Comparison of ENCODE assay signal across 12 cellular contexts in genomic region chr1:205455581-205456382, GRCh38. TPM values are rescaled to one million over a fixed set of nuclear protein-coding genes. Genes with fewer than 3 reads are reported as not detected.
A peak's percentile ranks its signal among the peaks of the same experiment; 100 is the strongest.
DNase-seq lines count a peak whose midpoint lies in the region; ATAC-seq, FAIRE-seq and TF ChIP-seq lines count a peak whose summit lies in the region.
"Had no signal": no experiment of that assay in that cellular context is flagged by ENCODE, and none has a peak within 500 bp of the region (broad histone marks: within the 10 kb centered on the region; RNA-seq: fewer than 3 reads in every experiment).

Gene BLACAT1 (minus strand): TSS chr1:205456045.

- H3K9me3 ChIP-seq in A549 = no peaks in the 10 kb centered on the region
- no peaks in the 10 kb centered on the region for H3K9me3 ChIP-seq in astrocyte (ENCODE audit: insufficient read depth, low read depth, low read length)

- no peak within 1 kb of the TSS for H3K27ac ChIP-seq in A549
- H3K27ac ChIP-seq in astrocyte (ENCODE audit: low read depth, low read length) = no peak within 1 kb of the TSS

- H3K36me3 Mint-ChIP-seq in astrocyte (ENCODE audit: low read depth, unreplicated experiment) (no peaks in the 10 kb centered on the region), mesothelial cell of epicardium (no peaks in the 10 kb centered on the region)

- FAIRE-seq in A549 (lab: Jason Lieb, UNC) (no peak), astrocyte (lab: Jason Lieb, UNC) (no peak)
- FAIRE-seq: islet of Langerhans, TTC549 had no signal

- no peak for TF ChIP-seq EP300 in A549 (IDR thresholded peaks at IDR 0.05)

- H3K4me1 Mint-ChIP-seq in astrocyte (ENCODE audit: low read depth, unreplicated experiment) (peaks cover 13% of the 10 kb centered on the region), mesothelial cell of epicardium (peaks cover 30% of the 10 kb centered on the region)

- no peak within 1 kb of the TSS for H3K9ac ChIP-seq in astrocyte (ENCODE audit: low read length)

- POLR2A ChIA-PET in A549 (lab: Yijun Ruan, JAX) = no interaction called here

- 36% methylated on average over 39 of the region's 53 CpGs for WGBS in A549 (ENCODE audit: missing lambda C conversion rate)

- ATAC-seq in A549 = no peak
- ATAC-seq in HG03378 (IDR thresholded peaks at IDR 0.05; ENCODE audit: unreplicated experiment) = no peak

- H3K27me3 ChIP-seq in astrocyte (ENCODE audit: insufficient read depth, low read length) = peaks cover 65% of the 10 kb centered on the region

- H3K9me3 Mint-ChIP-seq in astrocyte (ENCODE audit: unreplicated experiment) (no peaks in the 10 kb centered on the region), mesothelial cell of epicardium (no peaks in the 10 kb centered on the region)

- H3K79me2 ChIP-seq in astrocyte (ENCODE audit: insufficient read depth, low read length) = no peaks in the 10 kb centered on the region

- H3K27me3 Mint-ChIP-seq in astrocyte (ENCODE audit: low read depth, unreplicated experiment) (peaks cover 57% of the 10 kb centered on the region), mesothelial cell of epicardium (ENCODE audit: low read depth) (peaks cover 87% of the 10 kb centered on the region)

- peak within 1 kb of the TSS; percentile 90 for H3K4me2 ChIP-seq in A549
- peak within 1 kb of the TSS; percentile 50 for H3K4me2 ChIP-seq in astrocyte (ENCODE audit: low read length)

- peaks cover 4% of the 10 kb centered on the region for H4K20me1 ChIP-seq in astrocyte (ENCODE audit: insufficient read depth, low read length)

- DNase-seq in A549 (ENCODE audit: low read depth in 1 of 2, low spot score in 1 of 2) (no peak), ELF-1 (ENCODE audit: low read depth, low spot score) (peak; percentile 67), astrocyte (ENCODE audit: low read depth) (no peak), mesothelial cell of epicardium (ENCODE audit: low spot score in 2 of 2, unreplicated experiment in 2 of 2) (no peak), NAMALWA (ENCODE audit: low spot score) (no peak), NOMO-1 treated with DMSO at 0.1 percent for 48 hours (lab: John Stamatoyannopoulos, UW; ENCODE audit: unreplicated experiment) (no peak), LoVo (ENCODE audit: low spot score) (no peak)
- DNase-seq: GF-D8, NCI-H2081 treated with DMSO at 0.1 percent for 48 hours had no signal

- H3K4me1 ChIP-seq in A549 (peaks cover 15% of the 10 kb centered on the region), astrocyte (ENCODE audit: insufficient read depth, low read length) (peaks cover 2% of the 10 kb centered on the region)

- H2AFZ ChIP-seq in astrocyte (ENCODE audit: low read depth, low read length) = peak within 1 kb of the TSS; percentile 18

- H3K4me3 Mint-ChIP-seq in astrocyte (ENCODE audit: unreplicated experiment) (peak within 1 kb of the TSS; percentile 80), mesothelial cell of epicardium (peak within 1 kb of the TSS; percentile 63)

- TF ChIP-seq POLR2A in A549 (IDR thresholded peaks at IDR 0.05; ENCODE audit: low read length) = no peak

- CTCF ChIA-PET in A549 (lab: Yijun Ruan, JAX) = interaction anchor here (0.8 to 9.6 kb wide), 8 partner anchors 15 to 480 kb away, joined by 3 to 63 read pairs (median 9); no protein-coding TSS in a partner anchor

- H3K4me3 ChIP-seq in A549 (peak within 1 kb of the TSS; percentile 45), astrocyte (ENCODE audit: insufficient read depth, low read depth, low read length) (no peak within 1 kb of the TSS)

- TF ChIP-seq CTCF in A549 (IDR thresholded peaks at IDR 0.05) (no peak), astrocyte (IDR thresholded peaks at IDR 0.05; ENCODE audit: insufficient read depth, low read depth, low read length) (no peak), mesothelial cell of epicardium (IDR thresholded peaks at IDR 0.05; ENCODE audit: unreplicated experiment) (no peak)

- TF ChIP-seq RAD21 in A549 (conservative IDR thresholded peaks at IDR 0.05 in 1 of 2, IDR thresholded peaks at IDR 0.05 in 1 of 2) = no peak

- H3K27ac Mint-ChIP-seq in astrocyte (ENCODE audit: unreplicated experiment) (peak within 1 kb of the TSS; percentile 68), mesothelial cell of epicardium (no peak within 1 kb of the TSS)

- no peaks in the 10 kb centered on the region for H3K36me3 ChIP-seq in astrocyte (ENCODE audit: insufficient read depth, low read length)

TF ChIP-seq in A549, 52 proteins besides CTCF, POLR2A, EP300 and RAD21:
- TF ChIP-seq CBX8 (IDR thresholded peaks at IDR 0.05) (no peak), FOSB (CRISPR knock-in tag; IDR thresholded peaks at IDR 0.05) (no peak), CHD2 (IDR thresholded peaks at IDR 0.05; ENCODE audit: low read length, partially characterized antibody) (no peak), ESRRA (IDR thresholded peaks at IDR 0.05; ENCODE audit: borderline replicate concordance, low read length) (no peak), SREBF2 (IDR thresholded peaks at IDR 0.05) (no peak), MAZ (IDR thresholded peaks at IDR 0.05; ENCODE audit: borderline replicate concordance, low read depth, low read length) (no peak), RARB (CRISPR knock-in tag; IDR thresholded peaks at IDR 0.05) (no peak), ATOH8 (CRISPR knock-in tag; IDR thresholded peaks at IDR 0.05; ENCODE audit: low read depth) (no peak), NFE2L2 (conservative IDR thresholded peaks at IDR 0.05; ENCODE audit: low read length) (no peak), BCL3 (IDR thresholded peaks at IDR 0.05) (no peak), MAFK (IDR thresholded peaks at IDR 0.05; ENCODE audit: partially characterized antibody) (no peak)

RNA-seq across cellular contexts. Expression of gene BLACAT1, which starts in this region (rescaled TPM):
- 0.09 and 0.16 TPM in 2 replicates for polyA plus RNA-seq in A549 (2011; rRNA removed)
- 0.01 TPM in 1 of 2 replicates, not detected in the other for polyA plus RNA-seq in A549 (2012; cell fraction: cytosol; rRNA removed)
- not detected in 2 replicates for polyA plus RNA-seq in A549 (2012; cell fraction: nucleus; rRNA removed)
- 0.04 TPM in 1 of 3 replicates, not detected in the others for polyA plus RNA-seq in A549 (2017; fragmentation: RNase III; extraction: RNeasy Plus Mini Kit Qiagen cat#74134 plus additional on column Dnase treatment)
- polyA minus RNA-seq in A549 (2011; rRNA and poly(A)+ RNA removed) = 0.34 and 0.66 TPM in 2 replicates
- total RNA-seq in astrocyte = 2.2 and 2.3 TPM in 2 replicates
- total RNA-seq in mesothelial cell of epicardium = 0.66 to 0.74 TPM (median 0.72 TPM) in 3 replicates
